ENCODE assay signal across 27 cellular contexts in the genomic region with DNA sequence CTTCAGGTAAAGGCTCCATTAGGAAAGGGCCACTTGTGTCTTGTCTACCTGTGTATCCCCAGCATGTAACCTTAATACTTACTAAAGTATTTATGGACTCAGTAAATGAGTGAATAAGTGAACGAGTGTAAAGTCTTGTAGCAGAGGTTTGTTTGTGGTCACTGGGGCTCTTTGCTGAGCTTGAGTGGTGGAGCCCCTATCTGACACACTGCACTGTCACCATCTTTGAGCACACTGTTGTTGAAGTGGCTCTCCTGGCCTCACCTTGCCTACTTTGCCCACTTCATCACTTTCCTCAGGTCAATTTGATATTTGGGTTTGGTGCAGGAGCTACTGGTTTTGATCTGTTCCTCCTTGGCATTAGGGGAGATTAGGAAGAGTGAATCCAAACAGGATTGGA.
"Had no signal": no experiment of that assay in that cellular context is flagged by ENCODE, and none has a peak within 500 bp of the region (broad histone marks: within the 10 kb centered on the region; RNA-seq: fewer than 3 reads in every experiment).

No MANE protein-coding gene starts in this region.

- H3K4me3 Mint-ChIP-seq: mesothelial cell of epicardium; naive B cell; natural killer cell; stimulated activated naive CD8-positive, alpha-beta T cell treated with anti-CD3 and anti-CD28 coated beads, Interleukin-15, Interleukin-2, amounts not matched to agents 100 ng/mL and 50 ng/mL, for 24 hours had no signal

- H3K79me2 ChIP-seq: hepatocyte had no signal

- ATAC-seq: natural killer cell, pancreas, right cardiac atrium, sciatic nerve, upper lobe of right lung had no signal

- H3K9me3 Mint-ChIP-seq: natural killer cell; stimulated activated naive CD8-positive, alpha-beta T cell treated with anti-CD3 and anti-CD28 coated beads, Interleukin-15, Interleukin-2, amounts not matched to agents 100 ng/mL and 50 ng/mL, for 24 hours had no signal

- H3K27ac ChIP-seq: hepatocyte, left ventricle myocardium inferior, pancreas, prostate gland, skin epidermis, suprapubic skin, thoracic aorta, tibial artery, upper lobe of right lung, uterus had no signal

- H3K4me3 ChIP-seq: hepatocyte, left ventricle myocardium inferior, lung, pancreas, prostate gland, skin epidermis, suprapubic skin, thoracic aorta, tibial artery, upper lobe of right lung, uterus had no signal

- H3K27me3 Mint-ChIP-seq: stimulated activated naive CD8-positive, alpha-beta T cell treated with anti-CD3 and anti-CD28 coated beads, Interleukin-15, Interleukin-2, amounts not matched to agents 100 ng/mL and 50 ng/mL, for 24 hours had no signal

- H3K36me3 ChIP-seq: left ventricle myocardium inferior, pancreas, prostate gland, suprapubic skin, thoracic aorta, tibial artery, upper lobe of right lung, uterus had no signal

- H3K27ac Mint-ChIP-seq: mesothelial cell of epicardium; natural killer cell; stimulated activated naive CD8-positive, alpha-beta T cell treated with anti-CD3 and anti-CD28 coated beads, Interleukin-15, Interleukin-2, amounts not matched to agents 100 ng/mL and 50 ng/mL, for 24 hours had no signal

- H3K4me2 ChIP-seq: hepatocyte had no signal

- H3K4me1 ChIP-seq: left ventricle myocardium inferior, pancreas, prostate gland, suprapubic skin, upper lobe of right lung, uterus had no signal

- FAIRE-seq: pancreas had no signal

- H2AFZ ChIP-seq: hepatocyte had no signal

- DNase-seq: left ventricle myocardium inferior; mesendoderm; naive B cell; natural killer cell; nucleus accumbens; pancreas; posterior cingulate gyrus; retina; right cardiac atrium; stimulated activated CD4-positive, alpha-beta T cell treated with anti-CD3 and anti-CD28 coated beads, Interleukin-12 subunit alpha, Interleukin-12 subunit beta, amount 100 ng/mL, for 4 hours; stimulated activated CD4-positive, alpha-beta T cell treated with anti-CD3 and anti-CD28 coated beads, Interleukin-15, amount 100 ng/mL, for 24 hours; stimulated activated CD4-positive, alpha-beta T cell treated with anti-CD3 and anti-CD28 coated beads, Interleukin-2, amount 100 ng/mL, for 24 hours; stimulated activated CD4-positive, alpha-beta T cell treated with anti-CD3 and anti-CD28 coated beads, Interleukin-4, amount 100 ng/mL, for 1 hour; stimulated activated naive CD4-positive, alpha-beta T cell; tibial artery; trophoblast cell; upper lobe of right lung; uterus had no signal

- H3K27me3 ChIP-seq: hepatocyte, pancreas, suprapubic skin, tibial artery, upper lobe of right lung, uterus had no signal

- H3K36me3 Mint-ChIP-seq: mesothelial cell of epicardium, naive B cell, natural killer cell had no signal

- H3K9me3 ChIP-seq: left ventricle myocardium inferior, pancreas, prostate gland, suprapubic skin, thoracic aorta, tibial artery, upper lobe of right lung, uterus had no signal
